ENCODE assay signal across 23 cellular contexts in the genomic region with DNA sequence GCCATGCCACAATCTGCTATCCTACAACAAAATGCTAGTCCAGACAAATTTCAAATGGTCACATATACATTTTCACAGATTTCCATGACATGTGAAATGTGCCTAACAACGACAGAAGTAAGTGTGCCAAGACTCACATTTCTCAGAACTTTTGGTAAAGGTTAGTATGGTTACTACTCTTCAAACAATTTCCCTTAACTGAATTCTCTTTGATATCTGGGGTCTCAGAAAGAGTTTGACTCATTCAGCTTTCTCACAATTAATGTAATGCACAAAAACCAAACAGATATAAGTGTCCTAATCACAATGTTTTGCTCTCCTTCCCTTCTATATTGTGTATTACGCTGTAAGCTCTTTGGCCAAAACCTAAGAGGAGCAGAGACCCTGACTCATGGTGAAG.
A peak's percentile ranks its signal among the peaks of the same experiment; 100 is the strongest.
DNase-seq lines count a peak whose midpoint lies in the region; ATAC-seq and TF ChIP-seq lines count a peak whose summit lies in the region.
"Had no signal": no experiment of that assay in that cellular context is flagged by ENCODE, and none has a peak within 500 bp of the region (broad histone marks: within the 10 kb centered on the region; RNA-seq: fewer than 3 reads in every experiment).

No MANE protein-coding gene starts in this region.

- DNase-seq in activated CD8-positive, alpha-beta T cell treated with anti-CD3 and anti-CD28 coated beads for 36 hours = no peak
- no peak for DNase-seq in activated CD8-positive, alpha-beta T cell treated with anti-CD3 and anti-CD28 coated beads, Interleukin-2, amount 10 ng/mL, durations not matched to agents 7 days and 5 days
- DNase-seq in stimulated activated naive CD8-positive, alpha-beta T cell treated with anti-CD3 and anti-CD28 coated beads, Interleukin-15, amount 100 ng/mL, for 72 hours = no peak
- DNase-seq in stimulated activated naive CD8-positive, alpha-beta T cell treated with anti-CD3 and anti-CD28 coated beads, Interleukin-15, Interleukin-2, amounts not matched to agents 100 U/mL and 50 U/mL, for 24 hours = no peak
- peak; percentile 47 for DNase-seq in osteoblast (ENCODE audit: insufficient read length, low spot score, missing footprints)
- DNase-seq in caudate nucleus (lab: John Stamatoyannopoulos, UW) = no peak
- DNase-seq: 8988T; ACHN; AML-193; BE2C; CD4-positive, alpha-beta T cell; CD8-positive, alpha-beta memory T cell; DMS 273 treated with DMSO at 0.1 percent for 48 hours; DMS79; EL; GDM1; H9 had no signal

- H3K9me3 ChIP-seq in osteoblast (ENCODE audit: low read depth, low read length) = no peaks in the 10 kb centered on the region
- H3K9me3 ChIP-seq: A549, BE2C had no signal

- peak; percentile 61 for ATAC-seq in activated CD8-positive, alpha-beta T cell treated with anti-CD3 and anti-CD28 coated beads for 36 hours
- no peak for ATAC-seq in activated CD8-positive, alpha-beta T cell treated with anti-CD3 and anti-CD28 coated beads, Interleukin-2, amount 10 ng/mL, durations not matched to agents 7 days and 5 days
- peak; percentile 60 for ATAC-seq in stimulated activated naive CD8-positive, alpha-beta T cell treated with anti-CD3 and anti-CD28 coated beads, Interleukin-15, amount 100 ng/mL, for 72 hours
- no peak for ATAC-seq in stimulated activated naive CD8-positive, alpha-beta T cell treated with anti-CD3 and anti-CD28 coated beads, Interleukin-15, Interleukin-2, amounts not matched to agents 100 U/mL and 50 U/mL, for 24 hours
- ATAC-seq: A549, GM12878, GM23338, HCT116 had no signal

- no peaks in the 10 kb centered on the region for H3K27me3 ChIP-seq in osteoblast (ENCODE audit: insufficient read depth, low read length)
- H3K27me3 ChIP-seq: BE2C; BLaER1 treated with 17β-estradiol and CSF1 and Interleukin-3, amounts not matched to agents 10 nM and 100 nM had no signal

- no peak overlapping the region for H3K27ac Mint-ChIP-seq in activated CD8-positive, alpha-beta T cell treated with anti-CD3 and anti-CD28 coated beads for 36 hours
- H3K27ac Mint-ChIP-seq in activated CD8-positive, alpha-beta T cell treated with anti-CD3 and anti-CD28 coated beads, Interleukin-2, amount 10 ng/mL, durations not matched to agents 7 days and 5 days = no peak overlapping the region
- H3K27ac Mint-ChIP-seq in stimulated activated naive CD8-positive, alpha-beta T cell treated with anti-CD3 and anti-CD28 coated beads, Interleukin-15, amount 100 ng/mL, for 72 hours = no peak overlapping the region
- H3K27ac Mint-ChIP-seq: CD14-positive monocyte; CD4-positive, alpha-beta T cell; CD8-positive, alpha-beta memory T cell; GM23338; H9 had no signal

- H3K4me3 ChIP-seq in osteoblast (ENCODE audit: insufficient read depth, low read length) = no peak overlapping the region
- H3K4me3 ChIP-seq: A549; BLaER1 treated with 17β-estradiol and CSF1 and Interleukin-3, amounts not matched to agents 10 nM and 100 nM; GM12878; GM23338 had no signal

- no peak overlapping the region for H3K4me3 Mint-ChIP-seq in activated CD8-positive, alpha-beta T cell treated with anti-CD3 and anti-CD28 coated beads for 36 hours
- H3K4me3 Mint-ChIP-seq in activated CD8-positive, alpha-beta T cell treated with anti-CD3 and anti-CD28 coated beads, Interleukin-2, amount 10 ng/mL, durations not matched to agents 7 days and 5 days = no peak overlapping the region
- H3K4me3 Mint-ChIP-seq in stimulated activated naive CD8-positive, alpha-beta T cell treated with anti-CD3 and anti-CD28 coated beads, Interleukin-15, amount 100 ng/mL, for 72 hours = no peak overlapping the region
- H3K4me3 Mint-ChIP-seq: CD14-positive monocyte; CD4-positive, alpha-beta T cell; CD8-positive, alpha-beta memory T cell; GM23338; H9 had no signal

- H2AFZ ChIP-seq in osteoblast (ENCODE audit: low read length) = no peak overlapping the region
- H2AFZ ChIP-seq: GM23338 had no signal

- POLR2A ChIA-PET in activated CD8-positive, alpha-beta T cell treated with anti-CD3 and anti-CD28 coated beads for 36 hours (lab: Charles Lee) = no interaction called here
- POLR2A ChIA-PET in activated CD8-positive, alpha-beta T cell treated with anti-CD3 and anti-CD28 coated beads, Interleukin-2, amount 10 ng/mL, durations not matched to agents 7 days and 5 days (lab: Charles Lee) = no interaction called here

- TF ChIP-seq CTCF in activated CD8-positive, alpha-beta T cell treated with anti-CD3 and anti-CD28 coated beads for 36 hours (IDR thresholded peaks at IDR 0.05) = no peak
- TF ChIP-seq CTCF in osteoblast (IDR thresholded peaks at IDR 0.05; ENCODE audit: extremely low read depth, low read depth, low read length) = no peak

- H3K27me3 Mint-ChIP-seq in activated CD8-positive, alpha-beta T cell treated with anti-CD3 and anti-CD28 coated beads for 36 hours = no peaks in the 10 kb centered on the region
- no peaks in the 10 kb centered on the region for H3K27me3 Mint-ChIP-seq in activated CD8-positive, alpha-beta T cell treated with anti-CD3 and anti-CD28 coated beads, Interleukin-2, amount 10 ng/mL, durations not matched to agents 7 days and 5 days (ENCODE audit: low read depth)
- H3K27me3 Mint-ChIP-seq in stimulated activated naive CD8-positive, alpha-beta T cell treated with anti-CD3 and anti-CD28 coated beads, Interleukin-15, amount 100 ng/mL, for 72 hours = no peaks in the 10 kb centered on the region
- H3K27me3 Mint-ChIP-seq: CD4-positive, alpha-beta T cell had no signal

- no peak overlapping the region for H3K4me2 ChIP-seq in osteoblast (ENCODE audit: insufficient read depth, low read length)
- H3K4me2 ChIP-seq: A549; BLaER1 treated with 17β-estradiol and CSF1 and Interleukin-3, amounts not matched to agents 10 nM and 100 nM; GM23338 had no signal

- H3K9me3 Mint-ChIP-seq in activated CD8-positive, alpha-beta T cell treated with anti-CD3 and anti-CD28 coated beads for 36 hours = no peaks in the 10 kb centered on the region
- H3K9me3 Mint-ChIP-seq in activated CD8-positive, alpha-beta T cell treated with anti-CD3 and anti-CD28 coated beads, Interleukin-2, amount 10 ng/mL, durations not matched to agents 7 days and 5 days (ENCODE audit: insufficient read depth) = no peaks in the 10 kb centered on the region
- no peaks in the 10 kb centered on the region for H3K9me3 Mint-ChIP-seq in stimulated activated naive CD8-positive, alpha-beta T cell treated with anti-CD3 and anti-CD28 coated beads, Interleukin-15, amount 100 ng/mL, for 72 hours
- H3K9me3 Mint-ChIP-seq: CD4-positive, alpha-beta T cell; CD8-positive, alpha-beta memory T cell; GM23338; H9 had no signal

- intact Hi-C loops in activated CD8-positive, alpha-beta T cell treated with anti-CD3 and anti-CD28 coated beads for 36 hours (cut with micrococcal nuclease) = no loop called here

- H4K20me1 ChIP-seq in osteoblast (ENCODE audit: insufficient read depth, low read length) = no peaks in the 10 kb centered on the region
- H4K20me1 ChIP-seq: BLaER1 treated with 17β-estradiol and CSF1 and Interleukin-3, amounts not matched to agents 10 nM and 100 nM had no signal

- H3K4me1 Mint-ChIP-seq in activated CD8-positive, alpha-beta T cell treated with anti-CD3 and anti-CD28 coated beads for 36 hours (ENCODE audit: low read depth) = peaks cover 22% of the 10 kb centered on the region
- peaks cover 9% of the 10 kb centered on the region for H3K4me1 Mint-ChIP-seq in activated CD8-positive, alpha-beta T cell treated with anti-CD3 and anti-CD28 coated beads, Interleukin-2, amount 10 ng/mL, durations not matched to agents 7 days and 5 days (ENCODE audit: low read depth)
- peaks cover 20% of the 10 kb centered on the region for H3K4me1 Mint-ChIP-seq in stimulated activated naive CD8-positive, alpha-beta T cell treated with anti-CD3 and anti-CD28 coated beads, Interleukin-15, amount 100 ng/mL, for 72 hours
- H3K4me1 Mint-ChIP-seq: CD14-positive monocyte; CD8-positive, alpha-beta memory T cell; GM23338 had no signal

- no peaks in the 10 kb centered on the region for H3K79me2 ChIP-seq in osteoblast (ENCODE audit: insufficient read depth, low read length)

- CTCF ChIA-PET in activated CD8-positive, alpha-beta T cell treated with anti-CD3 and anti-CD28 coated beads for 36 hours (lab: Charles Lee) = interaction anchor here (0.7 to 1.5 kb wide), 3 partner anchors 11 to 25 kb away, joined by 3 to 4 read pairs (median 3); no protein-coding TSS in a partner anchor
- CTCF ChIA-PET in activated CD8-positive, alpha-beta T cell treated with anti-CD3 and anti-CD28 coated beads, Interleukin-2, amount 10 ng/mL, durations not matched to agents 7 days and 5 days (lab: Charles Lee) = interaction anchor here (0.8 to 1.1 kb wide), 2 partner anchors 25 to 272 kb away, joined by 3 to 4 read pairs; no protein-coding TSS in a partner anchor

- no peaks in the 10 kb centered on the region for H3K36me3 Mint-ChIP-seq in activated CD8-positive, alpha-beta T cell treated with anti-CD3 and anti-CD28 coated beads for 36 hours (ENCODE audit: low read depth)
- no peaks in the 10 kb centered on the region for H3K36me3 Mint-ChIP-seq in activated CD8-positive, alpha-beta T cell treated with anti-CD3 and anti-CD28 coated beads, Interleukin-2, amount 10 ng/mL, durations not matched to agents 7 days and 5 days (ENCODE audit: low read depth)
- H3K36me3 Mint-ChIP-seq: CD14-positive monocyte had no signal

- no peak overlapping the region for H3K27ac ChIP-seq in osteoblast (ENCODE audit: low read depth, low read length)
- H3K27ac ChIP-seq in caudate nucleus (ENCODE audit: low read depth, low read length) = no peak overlapping the region
- H3K27ac ChIP-seq: A549; BLaER1 treated with 17β-estradiol and CSF1 and Interleukin-3, amounts not matched to agents 10 nM and 100 nM had no signal

- no peaks in the 10 kb centered on the region for H3K36me3 ChIP-seq in osteoblast (ENCODE audit: insufficient read depth, low read length)
- H3K36me3 ChIP-seq: BE2C; BLaER1 treated with 17β-estradiol and CSF1 and Interleukin-3, amounts not matched to agents 10 nM and 100 nM had no signal

- no peaks in the 10 kb centered on the region for H3K4me1 ChIP-seq in osteoblast (ENCODE audit: insufficient read depth, low read length)
- H3K4me1 ChIP-seq: A549; BE2C; BLaER1 treated with 17β-estradiol and CSF1 and Interleukin-3, amounts not matched to agents 10 nM and 100 nM had no signal

Comparison
In these comparisons a context has a peak if more than half of its experiments do, and no peak if none do; other contexts are left out.
1. ATAC-seq: peak in activated CD8-positive, alpha-beta T cell treated with anti-CD3 and anti-CD28 coated beads for 36 hours (single experiment) and stimulated activated naive CD8-positive, alpha-beta T cell treated with anti-CD3 and anti-CD28 coated beads, Interleukin-15, amount 100 ng/mL, for 72 hours (single experiment); none in activated CD8-positive, alpha-beta T cell treated with anti-CD3 and anti-CD28 coated beads, Interleukin-2, amount 10 ng/mL, durations not matched to agents 7 days and 5 days (single experiment) and stimulated activated naive CD8-positive, alpha-beta T cell treated with anti-CD3 and anti-CD28 coated beads, Interleukin-15, Interleukin-2, amounts not matched to agents 100 U/mL and 50 U/mL, for 24 hours (single experiment).